Comparison of ENCODE assay signal across 24 cellular contexts in genomic region chr11:121544956-121545355, GRCh38.
DNase-seq lines count a peak whose midpoint lies in the region; ATAC-seq, FAIRE-seq and TF ChIP-seq lines count a peak whose summit lies in the region.
"Had no signal": no experiment of that assay in that cellular context is flagged by ENCODE, and none has a peak within 500 bp of the region (broad histone marks: within the 10 kb centered on the region; RNA-seq: fewer than 3 reads in every experiment).

No MANE protein-coding gene starts in this region.

- H3K36me3 Mint-ChIP-seq in activated CD4-positive, alpha-beta T cell treated with anti-CD3 and anti-CD28 coated beads for 36 hours (ENCODE audit: low read depth): peaks cover 49% of the 10 kb centered on the region
- H3K36me3 Mint-ChIP-seq in activated T-cell treated with anti-CD3 and anti-CD28 coated beads, Interleukin-2, amount 50 U/mL, for 4 hours (ENCODE audit: insufficient read depth): peaks cover 46% of the 10 kb centered on the region
- H3K36me3 Mint-ChIP-seq in naive thymus-derived CD4-positive, alpha-beta T cell: peaks cover 26 to 65% (median 55%) of the 10 kb centered on the region in 5 donors

- H3K4me1 Mint-ChIP-seq in activated CD4-positive, alpha-beta T cell treated with anti-CD3 and anti-CD28 coated beads for 36 hours: peaks cover 46% of the 10 kb centered on the region
- peaks cover 48% of the 10 kb centered on the region for H3K4me1 Mint-ChIP-seq in activated T-cell treated with anti-CD3 and anti-CD28 coated beads, Interleukin-2, amount 50 U/mL, for 4 hours (ENCODE audit: low read depth)
- peaks cover 32 to 69% (median 54%) of the 10 kb centered on the region in 7 donors for H3K4me1 Mint-ChIP-seq in naive thymus-derived CD4-positive, alpha-beta T cell

- FAIRE-seq in GM12891 (lab: Jason Lieb, UNC): peak; percentile 35
- no peak for FAIRE-seq in H54 (lab: Jason Lieb, UNC)
- FAIRE-seq: colon, keratinocyte had no signal

- TF ChIP-seq POLR2A in GM12891 (IDR thresholded peaks at IDR 0.05; ENCODE audit: low read depth, low read length) (no peak), H54 (IDR thresholded peaks at IDR 0.05; ENCODE audit: low read depth, low read length) (no peak), prostate gland (IDR thresholded peaks at IDR 0.05) (no peak)

- peaks cover 33 to 89% (median 42%) of the 10 kb centered on the region in 3 experiments for H3K36me3 ChIP-seq in naive thymus-derived CD4-positive, alpha-beta T cell (ENCODE audit: control insufficient read depth in 2 of 3, insufficient read depth in 3 of 3, low read length in 3 of 3)
- H3K36me3 ChIP-seq in prostate gland (no peaks in the 10 kb centered on the region), lower lobe of right lung (peaks cover 26% of the 10 kb centered on the region)
- H3K36me3 ChIP-seq: BE2C, thoracic aorta had no signal

- POLR2A ChIA-PET in activated CD4-positive, alpha-beta T cell treated with anti-CD3 and anti-CD28 coated beads for 36 hours (lab: Charles Lee): no interaction called here
- POLR2A ChIA-PET in naive thymus-derived CD4-positive, alpha-beta T cell (lab: Charles Lee): interaction anchor here (0.8 to 1.0 kb wide), 2 partner anchors 31 to 96 kb away, joined by 3 read pairs; no protein-coding TSS in a partner anchor

- WGBS in prostate gland: 85% methylated on average over 7 of the region's 7 CpGs

- DNase-seq in activated CD4-positive, alpha-beta T cell treated with anti-CD3 and anti-CD28 coated beads for 36 hours: peak; percentile 43
- no peak for DNase-seq in activated CD4-positive, alpha-beta T cell treated with anti-CD3 and anti-CD28 coated beads for 1 hour
- no peak for DNase-seq in GM12891 (ENCODE audit: insufficient read length, low spot score)
- DNase-seq in activated T-cell treated with anti-CD3 and anti-CD28 coated beads, Interleukin-2, amount 50 U/mL, for 4 hours: no peak
- DNase-seq in naive thymus-derived CD4-positive, alpha-beta T cell: peak in 5 of 9 donors; percentile 3 to 17 (median 16)
- DNase-seq in H54 (ENCODE audit: insufficient read length, low spot score): no peak
- DNase-seq in prostate gland (ENCODE audit: low spot score): no peak
- DNase-seq in lower lobe of right lung: no peak
- DNase-seq: 8988T; BE2C; HFFc6; NCI-H146; NCI-H2171 treated with DMSO at 0.1 percent for 48 hours; NCI-H748 treated with DMSO at 0.1 percent for 48 hours; SIG-M5; stimulated activated CD4-positive, alpha-beta T cell treated with anti-CD3 and anti-CD28 coated beads, Interleukin-4, amount 100 ng/mL, for 24 hours had no signal

- intact Hi-C loops in activated CD4-positive, alpha-beta T cell treated with anti-CD3 and anti-CD28 coated beads for 36 hours (cut with DNase I, micrococcal nuclease): no loop called here
- intact Hi-C loops in naive thymus-derived CD4-positive, alpha-beta T cell (cut with micrococcal nuclease): loop anchor here in 1 of 2 donors (5.0 kb wide), 1 partner anchor 223 kb away; no protein-coding TSS in a partner anchor
- intact Hi-C loops in prostate gland (cut with DNase I): no loop called here
- intact Hi-C loops in lower lobe of right lung (cut with DNase I): no loop called here

- no peaks in the 10 kb centered on the region for H3K27me3 Mint-ChIP-seq in activated CD4-positive, alpha-beta T cell treated with anti-CD3 and anti-CD28 coated beads for 36 hours
- no peaks in the 10 kb centered on the region for H3K27me3 Mint-ChIP-seq in activated T-cell treated with anti-CD3 and anti-CD28 coated beads, Interleukin-2, amount 50 U/mL, for 4 hours (ENCODE audit: low read depth)
- H3K27me3 Mint-ChIP-seq in naive thymus-derived CD4-positive, alpha-beta T cell: no peaks in the 10 kb centered on the region

- no peaks in the 10 kb centered on the region for H3K9me3 Mint-ChIP-seq in activated CD4-positive, alpha-beta T cell treated with anti-CD3 and anti-CD28 coated beads for 36 hours (ENCODE audit: low read depth)
- H3K9me3 Mint-ChIP-seq in activated T-cell treated with anti-CD3 and anti-CD28 coated beads, Interleukin-2, amount 50 U/mL, for 4 hours: no peaks in the 10 kb centered on the region
- peaks cover 0 to 2% (median 0%) of the 10 kb centered on the region in 11 donors for H3K9me3 Mint-ChIP-seq in naive thymus-derived CD4-positive, alpha-beta T cell
- H3K9me3 Mint-ChIP-seq: activated T-helper 1 cell treated with anti-CD3 and anti-CD28 coated beads, Interleukin-12 subunit alpha, Interleukin-12 subunit beta, Interleukin-2, Interleukin-4 antibody, amounts not matched to agents 30 ng/mL and 10 ng/mL and 1 ng/mL, durations not matched to agents 14 hours and 24 hours and 36 hours; HFFc6; memory B cell; nephron; T-helper 1 cell treated with Interleukin-12 subunit alpha and Interleukin-12 subunit beta and Interleukin-4 antibody, amounts not matched to agents 30 μg/mL and 1 μg/mL, for 36 hours had no signal

- no peak overlapping the region for H3K4me3 Mint-ChIP-seq in activated CD4-positive, alpha-beta T cell treated with anti-CD3 and anti-CD28 coated beads for 36 hours
- H3K4me3 Mint-ChIP-seq in activated T-cell treated with anti-CD3 and anti-CD28 coated beads, Interleukin-2, amount 50 U/mL, for 4 hours: no peak overlapping the region
- peak overlapping the region in 9 of 10 donors; percentile 15 to 69 (median 48) for H3K4me3 Mint-ChIP-seq in naive thymus-derived CD4-positive, alpha-beta T cell
- H3K4me3 Mint-ChIP-seq: activated T-helper 1 cell treated with anti-CD3 and anti-CD28 coated beads, Interleukin-12 subunit alpha, Interleukin-12 subunit beta, Interleukin-2, Interleukin-4 antibody, amounts not matched to agents 30 ng/mL and 10 ng/mL and 1 ng/mL, durations not matched to agents 14 hours and 24 hours and 36 hours; HFFc6; memory B cell; nephron; T-helper 1 cell treated with Interleukin-12 subunit alpha and Interleukin-12 subunit beta and Interleukin-4 antibody, amounts not matched to agents 30 μg/mL and 1 μg/mL, for 36 hours had no signal

- H3K9me3 ChIP-seq in naive thymus-derived CD4-positive, alpha-beta T cell (ENCODE audit: control insufficient read depth in 2 of 3, low read length in 3 of 3): no peaks in the 10 kb centered on the region
- H3K9me3 ChIP-seq in prostate gland (no peaks in the 10 kb centered on the region), lower lobe of right lung (no peaks in the 10 kb centered on the region)
- H3K9me3 ChIP-seq: ascending aorta, BE2C, thoracic aorta had no signal

- peaks cover 10 to 18% of the 10 kb centered on the region in 2 donors for H3K4me1 ChIP-seq in naive thymus-derived CD4-positive, alpha-beta T cell (ENCODE audit: control insufficient read depth in 2 of 2, insufficient read depth in 2 of 2, low read length in 2 of 2)
- no peaks in the 10 kb centered on the region for H3K4me1 ChIP-seq in prostate gland (replicated peaks)
- no peaks in the 10 kb centered on the region for H3K4me1 ChIP-seq in lower lobe of right lung
- H3K4me1 ChIP-seq: ascending aorta, BE2C had no signal

- H3K27ac ChIP-seq in naive thymus-derived CD4-positive, alpha-beta T cell (ENCODE audit: low read depth, low read length): peak overlapping the region; percentile 46
- H3K27ac ChIP-seq in prostate gland: no peak overlapping the region
- no peak overlapping the region for H3K27ac ChIP-seq in lower lobe of right lung
- H3K27ac ChIP-seq: ascending aorta, thoracic aorta had no signal

- peak; percentile 74 for ATAC-seq in activated CD4-positive, alpha-beta T cell treated with anti-CD3 and anti-CD28 coated beads for 36 hours
- peak; percentile 65 to 70 for ATAC-seq in activated T-cell treated with anti-CD3 and anti-CD28 coated beads, Interleukin-2, amount 50 U/mL, for 4 hours
- ATAC-seq in naive thymus-derived CD4-positive, alpha-beta T cell: peak; percentile 60
- no peak for ATAC-seq in lower lobe of right lung

- no peaks in the 10 kb centered on the region for H3K27me3 ChIP-seq in naive thymus-derived CD4-positive, alpha-beta T cell (ENCODE audit: control insufficient read depth in 2 of 2, insufficient read depth in 2 of 2, low read length in 2 of 2)
- H3K27me3 ChIP-seq in prostate gland (replicated peaks; ENCODE audit: insufficient read depth) (no peaks in the 10 kb centered on the region), lower lobe of right lung (ENCODE audit: low read depth) (no peaks in the 10 kb centered on the region)
- H3K27me3 ChIP-seq: ascending aorta, BE2C had no signal

- CTCF ChIA-PET in activated CD4-positive, alpha-beta T cell treated with anti-CD3 and anti-CD28 coated beads for 36 hours (lab: Charles Lee): no interaction called here
- CTCF ChIA-PET in naive thymus-derived CD4-positive, alpha-beta T cell (lab: Charles Lee): interaction anchor here (0.9 kb wide), 1 partner anchor 77 kb away, joined by 4 read pairs; no protein-coding TSS in a partner anchor

- H3K4me3 ChIP-seq in naive thymus-derived CD4-positive, alpha-beta T cell (ENCODE audit: low read length): no peak overlapping the region
- no peak overlapping the region for H3K4me3 ChIP-seq in prostate gland
- H3K4me3 ChIP-seq in lower lobe of right lung: no peak overlapping the region
- H3K4me3 ChIP-seq: ascending aorta, thoracic aorta had no signal

- TF ChIP-seq CTCF in prostate gland (IDR thresholded peaks at IDR 0.05) (no peak), lower lobe of right lung (IDR thresholded peaks at IDR 0.05) (no peak)

- H3K27ac Mint-ChIP-seq in activated CD4-positive, alpha-beta T cell treated with anti-CD3 and anti-CD28 coated beads for 36 hours: peak overlapping the region; percentile 2
- H3K27ac Mint-ChIP-seq in naive thymus-derived CD4-positive, alpha-beta T cell: peak overlapping the region; percentile 32 to 92 (median 75)
- H3K27ac Mint-ChIP-seq: HFFc6; memory B cell; nephron; T-helper 1 cell treated with Interleukin-12 subunit alpha and Interleukin-12 subunit beta and Interleukin-4 antibody, amounts not matched to agents 30 μg/mL and 1 μg/mL, for 36 hours had no signal

TF ChIP-seq in GM12891, 5 proteins besides CTCF, POLR2A, EP300 and RAD21:
- TF ChIP-seq SPI1 (IDR thresholded peaks at IDR 0.05; ENCODE audit: low read depth, low read length): no peak
- no peak for TF ChIP-seq PAX5 (IDR thresholded peaks at IDR 0.05; ENCODE audit: insufficient read depth, low read length, severe bottlenecking)
- no peak for TF ChIP-seq POLR2AphosphoS5 (IDR thresholded peaks at IDR 0.05; ENCODE audit: low read depth, low read length)
- no peak for TF ChIP-seq POU2F2 (IDR thresholded peaks at IDR 0.05; ENCODE audit: low read depth, low read length)
- no peak for TF ChIP-seq TAF1 (IDR thresholded peaks at IDR 0.05; ENCODE audit: low read depth, low read length)

Comparison
In these comparisons a context has a peak if more than half of its experiments do, and no peak if none do; other contexts are left out.
1. DNase-seq: peak in activated CD4-positive, alpha-beta T cell treated with anti-CD3 and anti-CD28 coated beads for 36 hours (single experiment) and naive thymus-derived CD4-positive, alpha-beta T cell (5 of 9); none in activated CD4-positive, alpha-beta T cell treated with anti-CD3 and anti-CD28 coated beads for 1 hour (single experiment), GM12891 (single experiment), activated T-cell treated with anti-CD3 and anti-CD28 coated beads, Interleukin-2, amount 50 U/mL, for 4 hours (single experiment), H54 (single experiment), prostate gland (single experiment) and lower lobe of right lung (single experiment).
2. ATAC-seq: peak in activated CD4-positive, alpha-beta T cell treated with anti-CD3 and anti-CD28 coated beads for 36 hours (single experiment), activated T-cell treated with anti-CD3 and anti-CD28 coated beads, Interleukin-2, amount 50 U/mL, for 4 hours (2 of 2) and naive thymus-derived CD4-positive, alpha-beta T cell (single experiment); none in lower lobe of right lung (0 of 2).
3. H3K4me3 Mint-ChIP-seq: peak in naive thymus-derived CD4-positive, alpha-beta T cell (9 of 10); none in activated CD4-positive, alpha-beta T cell treated with anti-CD3 and anti-CD28 coated beads for 36 hours (single experiment) and activated T-cell treated with anti-CD3 and anti-CD28 coated beads, Interleukin-2, amount 50 U/mL, for 4 hours (single experiment).